In the genomic region with DNA sequence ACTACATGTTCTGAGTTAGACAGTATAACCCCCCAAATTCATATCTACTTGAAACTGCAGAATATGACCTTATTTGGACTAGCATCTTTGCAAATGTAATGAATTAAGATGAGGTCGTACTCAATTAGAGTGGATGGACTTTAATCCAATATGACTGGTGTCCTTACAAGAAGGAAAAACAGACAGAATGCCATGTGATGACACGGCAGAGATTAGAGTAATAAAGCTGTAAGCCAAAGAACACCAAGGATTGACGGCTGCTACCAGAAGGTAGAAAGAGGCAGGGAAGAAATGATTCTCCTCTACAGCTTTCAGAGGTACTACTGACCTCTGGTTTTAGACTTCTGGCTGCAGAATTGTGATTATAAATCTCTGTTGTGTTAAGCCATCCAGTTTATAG, we compare ENCODE assay signal across 24 cellular contexts. TPM values are rescaled to one million over a fixed set of nuclear protein-coding genes. Genes with fewer than 3 reads are reported as not detected.
A peak's percentile ranks its signal among the peaks of the same experiment; 100 is the strongest.
DNase-seq lines count a peak whose midpoint lies in the region; ATAC-seq, FAIRE-seq and TF ChIP-seq lines count a peak whose summit lies in the region.
"Had no signal": no experiment of that assay in that cellular context is flagged by ENCODE, and none has a peak within 500 bp of the region (broad histone marks: within the 10 kb centered on the region; RNA-seq: fewer than 3 reads in every experiment).

No MANE protein-coding gene starts in this region.

- H3K9me3 ChIP-seq in small intestine (ENCODE audit: control insufficient read depth, low read depth) (no peaks in the 10 kb centered on the region), left lung (peaks cover 0 to 4% of the 10 kb centered on the region in 2 donors)
- H3K9me3 ChIP-seq: BE2C had no signal

- H3K27ac ChIP-seq in small intestine (ENCODE audit: low read depth in 1 of 2, low read length in 1 of 2) (no peak overlapping the region), left lung (no peak overlapping the region)
- H3K27ac ChIP-seq: BLaER1 had no signal

- FAIRE-seq in small intestine (lab: Jason Lieb, UNC), result no peak
- FAIRE-seq: A204.1, GM12891, GM19239 had no signal

- TF ChIP-seq CTCF in left lung (IDR thresholded peaks at IDR 0.05), result no peak

- DNase-seq in NCI-H82 treated with DMSO at 0.1 percent for 48 hours (lab: John Stamatoyannopoulos, UW; ENCODE audit: unreplicated experiment) (peak; percentile 37), left colon (no peak), small intestine (peak; percentile 61), left lung (no peak), hypothalamus (lab: John Stamatoyannopoulos, UW) (no peak), NCI-H1105 treated with DMSO at 0.1 percent for 48 hours (lab: John Stamatoyannopoulos, UW) (no peak)
- DNase-seq: 8988T; ACHN; BE2C; C1 segment of cervical spinal cord; CD4-positive, alpha-beta memory T cell; CD4-positive, CD25-positive, alpha-beta regulatory T cell; CD8-positive, alpha-beta memory T cell; COR-L47; DMS 273 treated with DMSO at 0.1 percent for 48 hours; DMS153; DMS53; DMS79; DND-41; GDM1 had no signal

- ATAC-seq in left colon (peak; percentile 82), left lung (no peak)

- peaks cover 0 to 4% of the 10 kb centered on the region in 2 donors for H3K4me1 ChIP-seq in small intestine (ENCODE audit: control insufficient read depth in 2 of 2, insufficient read depth in 1 of 2, low read depth in 1 of 2, low read length in 1 of 2)
- peaks cover 0 to 9% of the 10 kb centered on the region in 2 donors for H3K4me1 ChIP-seq in left lung
- H3K4me1 ChIP-seq: BLaER1 had no signal

- 30 to 68% (median 55%) methylated on average over 3 of the region's 3 CpGs for WGBS in small intestine, 3 donors

- no peaks in the 10 kb centered on the region for H3K27me3 ChIP-seq in small intestine (ENCODE audit: control insufficient read depth in 2 of 2, insufficient read depth in 2 of 2, low read length in 2 of 2)
- H3K27me3 ChIP-seq in left lung, result no peaks in the 10 kb centered on the region
- H3K27me3 ChIP-seq: BE2C, BLaER1 had no signal

- H3K4me3 ChIP-seq in small intestine (ENCODE audit: low read depth in 1 of 2, low read length in 2 of 2), result no peak overlapping the region
- H3K4me3 ChIP-seq in left lung, result no peak overlapping the region
- H3K4me3 ChIP-seq: BLaER1 had no signal

- intact Hi-C loops in left colon (cut with DNase I, micrococcal nuclease), result no loop called here
- intact Hi-C loops in left lung (cut with DNase I), result no loop called here

- peaks cover 0 to 1% of the 10 kb centered on the region in 2 donors for H3K36me3 ChIP-seq in small intestine (ENCODE audit: control insufficient read depth in 2 of 2, insufficient read depth in 2 of 2, low read length in 2 of 2)
- peaks cover 0 to 42% of the 10 kb centered on the region in 2 donors for H3K36me3 ChIP-seq in left lung
- H3K36me3 ChIP-seq: BE2C had no signal

RNA-seq across cellular contexts. Expression of a gene that starts 30.3 kb away (rescaled TPM):
- total RNA-seq in left colon, result 10 to 100 TPM; 34.9 to 38.5 TPM
- polyA plus RNA-seq in small intestine, result 10 to 100 TPM; 26.2 to 55.5 (median 38.4) TPM
- 10 to 100 TPM; 36.3 to 43.1 TPM for total RNA-seq in left lung

RNA-seq across cellular contexts. Expression of a gene that starts 44.9 kb away (rescaled TPM):
- total RNA-seq in left colon, result 10 to 100 TPM; 44.3 to 48.1 TPM
- polyA plus RNA-seq in small intestine, result 10 to 100 TPM; 48.2 to 50.5 (median 49.9) TPM
- 10 to 100 TPM; 59.9 to 62.6 TPM for total RNA-seq in left lung

Comparison
In these comparisons a context has a peak if more than half of its experiments do, and no peak if none do; other contexts are left out.
1. DNase-seq: peak in NCI-H82 treated with DMSO at 0.1 percent for 48 hours (single experiment) and small intestine (single experiment); none in left colon (0 of 2), left lung (0 of 2), hypothalamus (0 of 51) and NCI-H1105 treated with DMSO at 0.1 percent for 48 hours (single experiment).